Comparison of ENCODE assay signal across 14 cellular contexts in genomic region chr2:134463726-134464076, GRCh38.
A peak's percentile ranks its signal among the peaks of the same experiment; 100 is the strongest.
DNase-seq lines count a peak whose midpoint lies in the region; ATAC-seq and TF ChIP-seq lines count a peak whose summit lies in the region.
"Had no signal": no experiment of that assay in that cellular context is flagged by ENCODE, and none has a peak within 500 bp of the region (broad histone marks: within the 10 kb centered on the region; RNA-seq: fewer than 3 reads in every experiment).

No MANE protein-coding gene starts in this region.

- H3K4me1 ChIP-seq in left ventricle myocardium inferior (no peaks in the 10 kb centered on the region), HAP-1 (no peaks in the 10 kb centered on the region)

- H3K27ac ChIP-seq in left ventricle myocardium inferior (replicated peaks): no peak overlapping the region
- H3K27ac ChIP-seq: BLaER1 treated with 17β-estradiol and CSF1 and Interleukin-3, amounts not matched to agents 10 nM and 100 nM; GM23248 had no signal

- in situ Hi-C loops in HAP-1 (cut with MboI; ENCODE audit: low sequenced_read_pairs): loop anchor here (5.0 to 10.0 kb wide), 2 partner anchors 321 to 434 kb away; no protein-coding TSS in a partner anchor

- H3K36me3 Mint-ChIP-seq in neural crest cell (ENCODE audit: low read depth): no peaks in the 10 kb centered on the region
- H3K36me3 Mint-ChIP-seq: CD4-positive, CD25-positive, alpha-beta regulatory T cell; CD8-positive, alpha-beta memory T cell had no signal

- H3K9me3 Mint-ChIP-seq in neural crest cell: no peaks in the 10 kb centered on the region
- H3K9me3 Mint-ChIP-seq: CD4-positive, CD25-positive, alpha-beta regulatory T cell; CD8-positive, alpha-beta memory T cell had no signal

- peak overlapping the region; percentile 67 for H3K27ac Mint-ChIP-seq in neural crest cell (ENCODE audit: unreplicated experiment)
- H3K27ac Mint-ChIP-seq: B cell; CD8-positive, alpha-beta memory T cell had no signal

- H3K27me3 ChIP-seq in left ventricle myocardium inferior (ENCODE audit: low read depth): no peaks in the 10 kb centered on the region
- no peaks in the 10 kb centered on the region for H3K27me3 ChIP-seq in HAP-1 (ENCODE audit: low read depth)
- H3K27me3 ChIP-seq: BLaER1 treated with 17β-estradiol and CSF1 and Interleukin-3, amounts not matched to agents 10 nM and 100 nM had no signal

- H3K27me3 Mint-ChIP-seq in neural crest cell (ENCODE audit: low read depth): no peaks in the 10 kb centered on the region
- H3K27me3 Mint-ChIP-seq: B cell; CD4-positive, CD25-positive, alpha-beta regulatory T cell had no signal

- H3K9me3 ChIP-seq in left ventricle myocardium inferior (replicated peaks): no peaks in the 10 kb centered on the region
- H3K9me3 ChIP-seq in HAP-1: no peaks in the 10 kb centered on the region
- H3K9me3 ChIP-seq: BLaER1 treated with 17β-estradiol and CSF1 and Interleukin-3, amounts not matched to agents 10 nM and 100 nM had no signal

- H3K4me3 Mint-ChIP-seq in neural crest cell: no peak overlapping the region
- H3K4me3 Mint-ChIP-seq: B cell; CD4-positive, CD25-positive, alpha-beta regulatory T cell; CD8-positive, alpha-beta memory T cell had no signal

- peak; percentile 27 for DNase-seq in cardiac septum (ENCODE audit: low spot score)
- no peak for DNase-seq in left ventricle myocardium inferior
- no peak for DNase-seq in neural crest cell (ENCODE audit: low read depth, low spot score)
- peak; percentile 30 for DNase-seq in sciatic nerve (ENCODE audit: low spot score)
- DNase-seq in HAP-1 (ENCODE audit: low spot score in 2 of 2): no peak
- DNase-seq in NCI-H1417 (lab: John Stamatoyannopoulos, UW): no peak
- no peak for DNase-seq in Kasumi-1 (lab: John Stamatoyannopoulos, UW)
- DNase-seq: CD4-positive, CD25-positive, alpha-beta regulatory T cell; CD8-positive, alpha-beta memory T cell; COR-L47; GM23248; IMR-90 had no signal

- intact Hi-C loops in cardiac septum (cut with DNase I) (no loop called here), left ventricle myocardium inferior (cut with micrococcal nuclease) (loop anchor here (10.0 kb wide), 1 partner anchor 431 kb away; no protein-coding TSS in a partner anchor), sciatic nerve (cut with DNase I) (no loop called here)

- peaks cover 8% of the 10 kb centered on the region for H3K4me1 Mint-ChIP-seq in neural crest cell
- H3K4me1 Mint-ChIP-seq: CD8-positive, alpha-beta memory T cell had no signal

- no peak for TF ChIP-seq CTCF in left ventricle myocardium inferior (IDR thresholded peaks at IDR 0.05; ENCODE audit: borderline replicate concordance)
- no peak for TF ChIP-seq CTCF in neural crest cell (conservative IDR thresholded peaks at IDR 0.05)

- H3K4me3 ChIP-seq in left ventricle myocardium inferior (no peak overlapping the region), HAP-1 (no peak overlapping the region)
- H3K4me3 ChIP-seq: BLaER1 treated with 17β-estradiol and CSF1 and Interleukin-3, amounts not matched to agents 10 nM and 100 nM; GM23248 had no signal

- no peak for ATAC-seq in sciatic nerve

- H3K36me3 ChIP-seq in left ventricle myocardium inferior (no peaks in the 10 kb centered on the region), HAP-1 (replicated peaks) (no peaks in the 10 kb centered on the region)
- H3K36me3 ChIP-seq: BLaER1 treated with 17β-estradiol and CSF1 and Interleukin-3, amounts not matched to agents 10 nM and 100 nM had no signal

Comparison
In these comparisons a context has a peak if more than half of its experiments do, and no peak if none do; other contexts are left out.
1. DNase-seq: peak in cardiac septum (single experiment) and sciatic nerve (single experiment); none in left ventricle myocardium inferior (single experiment), neural crest cell (single experiment), HAP-1 (0 of 2), NCI-H1417 (0 of 3) and Kasumi-1 (0 of 2).